ENCODE assay signal across 29 cellular contexts in genomic region chr7:94871132-94871531, GRCh38.
"Had no signal": no experiment of that assay in that cellular context is flagged by ENCODE, and none has a peak within 500 bp of the region (broad histone marks: within the 10 kb centered on the region; RNA-seq: fewer than 3 reads in every experiment).

No MANE protein-coding gene starts in this region.

- H3K4me3 ChIP-seq: stomach, suprapubic skin, testis, thoracic aorta, thyroid gland, tibial artery, tibial nerve, transverse colon, upper lobe of left lung, upper lobe of right lung, uterus, vagina had no signal

- H3K27me3 ChIP-seq: stomach, suprapubic skin, testis, thyroid gland, tibial artery, tibial nerve, transverse colon, upper lobe of left lung, upper lobe of right lung, uterus, vagina had no signal

- H3K9me3 Mint-ChIP-seq: stimulated activated memory B cell treated with anti-CD40 and anti-IgM and Interleukin-4, amounts not matched to agents 10 μg/mL and 1 μg/mL and 100 μg/mL, for 72 hours; stimulated activated naive CD8-positive, alpha-beta T cell treated with anti-CD3 and anti-CD28 coated beads, Interleukin-15, Interleukin-2, amounts not matched to agents 100 ng/mL and 50 ng/mL, for 24 hours had no signal

- ATAC-seq: stimulated activated effector memory CD8-positive, alpha-beta T cell treated with anti-CD3 and anti-CD28 coated beads, Interleukin-12 subunit alpha, Interleukin-12 subunit beta, amount 100 ng/mL, for 72 hours; stimulated activated memory B cell treated with anti-CD40 and anti-IgM and Interleukin-4, amounts not matched to agents 10 μg/mL and 1 μg/mL and 100 μg/mL, for 72 hours; stimulated activated naive B cell treated with anti-CD40 and anti-IgM and Interleukin-4, amounts not matched to agents 10 μg/mL and 1 μg/mL and 100 μg/mL, for 72 hours; stimulated activated naive CD8-positive, alpha-beta T cell treated with anti-CD3 and anti-CD28 coated beads, Interleukin-15, amount 100 ng/mL, for 72 hours; stimulated activated naive CD8-positive, alpha-beta T cell treated with anti-CD3 and anti-CD28 coated beads, Interleukin-15, Interleukin-2, amounts not matched to agents 100 U/mL and 50 U/mL, for 24 hours; upper lobe of right lung had no signal

- DNase-seq: stimulated activated CD4-positive, alpha-beta T cell treated with anti-CD3 and anti-CD28 coated beads, Interleukin-2, amount 100 ng/mL, for 48 hours; stimulated activated CD4-positive, alpha-beta T cell treated with anti-CD3 and anti-CD28 coated beads, Interleukin-4, amount 100 ng/mL, for 1 hour; stimulated activated CD4-positive, alpha-beta T cell treated with anti-CD3 and anti-CD28 coated beads, Interleukin-4, amount 100 ng/mL, for 24 hours; stimulated activated CD4-positive, alpha-beta T cell treated with anti-CD3 and anti-CD28 coated beads, Interleukin-4, amount 100 ng/mL, for 4 hours; stimulated activated CD8-positive, alpha-beta memory T cell treated with anti-CD3 and anti-CD28 coated beads, Interleukin-4, amount 100 ng/mL, for 48 hours; stimulated activated naive B cell treated with anti-CD40 and anti-IgM and Interleukin-4, amounts not matched to agents 10 μg/mL and 1 μg/mL and 100 μg/mL, for 72 hours; stimulated activated naive CD4-positive, alpha-beta T cell; stimulated activated naive CD4-positive, alpha-beta T cell treated with Interleukin-2 at 50 U/mL for 16 hours; stimulated activated naive CD8-positive, alpha-beta T cell treated with anti-CD3 and anti-CD28 coated beads, Interleukin-15, amount 100 ng/mL, for 72 hours; stimulated activated naive CD8-positive, alpha-beta T cell treated with anti-CD3 and anti-CD28 coated beads, Interleukin-15, Interleukin-2, amounts not matched to agents 100 U/mL and 50 U/mL, for 24 hours; stomach; substantia nigra; testis; thyroid gland; tibial artery; transverse colon; trophoblast cell; upper lobe of left lung; upper lobe of right lung; uterus had no signal

- H3K36me3 ChIP-seq: stomach, suprapubic skin, thoracic aorta, thyroid gland, tibial artery, tibial nerve, transverse colon, upper lobe of left lung, upper lobe of right lung, uterus, vagina had no signal

- H3K4me1 Mint-ChIP-seq: stimulated activated effector memory CD8-positive, alpha-beta T cell treated with anti-CD3 and anti-CD28 coated beads, Interleukin-12 subunit alpha, Interleukin-12 subunit beta, amount 100 ng/mL, for 72 hours; stimulated activated memory B cell treated with anti-CD40 and anti-IgM and Interleukin-4, amounts not matched to agents 10 μg/mL and 1 μg/mL and 100 μg/mL, for 72 hours; stimulated activated naive B cell treated with anti-CD40 and anti-IgM and Interleukin-4, amounts not matched to agents 10 μg/mL and 1 μg/mL and 100 μg/mL, for 72 hours; stimulated activated naive CD8-positive, alpha-beta T cell treated with anti-CD3 and anti-CD28 coated beads, Interleukin-15, amount 100 ng/mL, for 72 hours had no signal

- FAIRE-seq: urothelium cell line had no signal

- H3K4me3 Mint-ChIP-seq: stimulated activated effector memory CD8-positive, alpha-beta T cell treated with anti-CD3 and anti-CD28 coated beads, Interleukin-12 subunit alpha, Interleukin-12 subunit beta, amount 100 ng/mL, for 72 hours; stimulated activated memory B cell treated with anti-CD40 and anti-IgM and Interleukin-4, amounts not matched to agents 10 μg/mL and 1 μg/mL and 100 μg/mL, for 72 hours; stimulated activated naive B cell treated with anti-CD40 and anti-IgM and Interleukin-4, amounts not matched to agents 10 μg/mL and 1 μg/mL and 100 μg/mL, for 72 hours; stimulated activated naive CD8-positive, alpha-beta T cell treated with anti-CD3 and anti-CD28 coated beads, Interleukin-15, amount 100 ng/mL, for 72 hours; stimulated activated naive CD8-positive, alpha-beta T cell treated with anti-CD3 and anti-CD28 coated beads, Interleukin-15, Interleukin-2, amounts not matched to agents 100 ng/mL and 50 ng/mL, for 24 hours; type B pancreatic cell had no signal

- H3K4me1 ChIP-seq: stomach, suprapubic skin, testis, thyroid gland, tibial artery, tibial nerve, transverse colon, upper lobe of left lung, upper lobe of right lung, uterus, vagina had no signal

- H3K27ac ChIP-seq: stomach, suprapubic skin, testis, thoracic aorta, thyroid gland, tibial artery, tibial nerve, transverse colon, upper lobe of left lung, upper lobe of right lung, uterus, vagina had no signal

- H3K36me3 Mint-ChIP-seq: stimulated activated effector memory CD8-positive, alpha-beta T cell treated with anti-CD3 and anti-CD28 coated beads, Interleukin-12 subunit alpha, Interleukin-12 subunit beta, amount 100 ng/mL, for 72 hours; stimulated activated memory B cell treated with anti-CD40 and anti-IgM and Interleukin-4, amounts not matched to agents 10 μg/mL and 1 μg/mL and 100 μg/mL, for 72 hours; stimulated activated naive B cell treated with anti-CD40 and anti-IgM and Interleukin-4, amounts not matched to agents 10 μg/mL and 1 μg/mL and 100 μg/mL, for 72 hours; type B pancreatic cell had no signal

- H3K27me3 Mint-ChIP-seq: stimulated activated naive B cell treated with anti-CD40 and anti-IgM and Interleukin-4, amounts not matched to agents 10 μg/mL and 1 μg/mL and 100 μg/mL, for 72 hours; stimulated activated naive CD8-positive, alpha-beta T cell treated with anti-CD3 and anti-CD28 coated beads, Interleukin-15, amount 100 ng/mL, for 72 hours; stimulated activated naive CD8-positive, alpha-beta T cell treated with anti-CD3 and anti-CD28 coated beads, Interleukin-15, Interleukin-2, amounts not matched to agents 100 ng/mL and 50 ng/mL, for 24 hours; type B pancreatic cell had no signal

- H3K27ac Mint-ChIP-seq: stimulated activated effector memory CD8-positive, alpha-beta T cell treated with anti-CD3 and anti-CD28 coated beads, Interleukin-12 subunit alpha, Interleukin-12 subunit beta, amount 100 ng/mL, for 72 hours; stimulated activated memory B cell treated with anti-CD40 and anti-IgM and Interleukin-4, amounts not matched to agents 10 μg/mL and 1 μg/mL and 100 μg/mL, for 72 hours; stimulated activated naive B cell treated with anti-CD40 and anti-IgM and Interleukin-4, amounts not matched to agents 10 μg/mL and 1 μg/mL and 100 μg/mL, for 72 hours; stimulated activated naive CD8-positive, alpha-beta T cell treated with anti-CD3 and anti-CD28 coated beads, Interleukin-15, amount 100 ng/mL, for 72 hours; stimulated activated naive CD8-positive, alpha-beta T cell treated with anti-CD3 and anti-CD28 coated beads, Interleukin-15, Interleukin-2, amounts not matched to agents 100 ng/mL and 50 ng/mL, for 24 hours; type B pancreatic cell had no signal

- H3K9me3 ChIP-seq: suprapubic skin, testis, thoracic aorta, thyroid gland, tibial artery, transverse colon, upper lobe of left lung, upper lobe of right lung, uterus, vagina had no signal
